In genomic region chr10:122738031-122738430, GRCh38 we compare ENCODE assay signal across 28 cellular contexts. TPM values are rescaled to one million over a fixed set of nuclear protein-coding genes. Genes with fewer than 3 reads are reported as not detected.
"Had no signal": no experiment of that assay in that cellular context is flagged by ENCODE, and none has a peak within 500 bp of the region (broad histone marks: within the 10 kb centered on the region; RNA-seq: fewer than 3 reads in every experiment).

No MANE protein-coding gene starts in this region.

- H3K4me3 ChIP-seq: colonic mucosa, esophagus squamous epithelium, gastrocnemius medialis, heart right ventricle, left lung, lower lobe of right lung had no signal

- H3K9me3 ChIP-seq: colonic mucosa, esophagus squamous epithelium, gastrocnemius medialis, heart right ventricle, left lung, lower lobe of right lung had no signal

- DNase-seq: colonic mucosa; cortex of kidney; effector CD8-positive, alpha-beta T cell; effector memory CD8-positive, alpha-beta T cell; endodermal cell; erythroblast; esophagus squamous epithelium; foreskin fibroblast; foreskin melanocyte; gastrocnemius medialis; glutamatergic neuron; heart right ventricle; left cardiac atrium; left lung; left ventricle myocardium superior; lower lobe of right lung; mesenchymal stem cell; naive thymus-derived CD4-positive, alpha-beta T cell had no signal

- H3K27ac ChIP-seq: colonic mucosa, epithelial cell of prostate, esophagus squamous epithelium, gastrocnemius medialis, heart right ventricle, left lung, lower lobe of right lung had no signal

- ATAC-seq: effector memory CD8-positive, alpha-beta T cell; esophagus mucosa; gastrocnemius medialis; heart right ventricle; left cardiac atrium; left lung; left ventricle myocardium superior; lower lobe of right lung; naive thymus-derived CD4-positive, alpha-beta T cell had no signal

- H3K36me3 ChIP-seq: colonic mucosa, esophagus squamous epithelium, gastrocnemius medialis, heart right ventricle, left lung, lower lobe of right lung had no signal

- H3K4me1 ChIP-seq: colonic mucosa, gastrocnemius medialis, heart right ventricle, left lung, lower lobe of right lung had no signal

RNA-seq across cellular contexts. Expression of gene C10orf120, which starts 38.4 kb away (rescaled TPM):
- total RNA-seq: colonic mucosa; dermis microvascular lymphatic vessel endothelial cell; endodermal cell; esophagus mucosa; esophagus squamous epithelium; gastrocnemius medialis; glomerular endothelial cell; heart right ventricle; kidney epithelial cell; left cardiac atrium; left lung; left ventricle myocardium superior; lower leg skin; lower lobe of right lung; lung microvascular endothelial cell; mesenteric fat pad; mesothelial cell of epicardium; mucosa of gallbladder; naive thymus-derived CD4-positive, alpha-beta T cell had no signal
